In genomic region chr21:32477424-32477745, GRCh38 we compare ENCODE assay signal across 22 cellular contexts.
A peak's percentile ranks its signal among the peaks of the same experiment; 100 is the strongest.
DNase-seq lines count a peak whose midpoint lies in the region; ATAC-seq and TF ChIP-seq lines count a peak whose summit lies in the region.
"Had no signal": no experiment of that assay in that cellular context is flagged by ENCODE, and none has a peak within 500 bp of the region (broad histone marks: within the 10 kb centered on the region; RNA-seq: fewer than 3 reads in every experiment).

No MANE protein-coding gene starts in this region.

- no peaks in the 10 kb centered on the region for H3K9me3 ChIP-seq in osteoblast (ENCODE audit: low read depth, low read length)
- H3K9me3 ChIP-seq: MG63, SK-N-SH had no signal

- peaks cover 20% of the 10 kb centered on the region for H3K36me3 Mint-ChIP-seq in activated T-helper 17 cell treated with anti-CD3 and anti-CD28 coated beads, Interleukin-2, amount 50 U/mL, for 72 hours (ENCODE audit: low read depth)

- H3K4me3 ChIP-seq in NB4 (ENCODE audit: low read depth, low read length) (no peak overlapping the region), osteoblast (ENCODE audit: insufficient read depth, low read length) (no peak overlapping the region)
- H3K4me3 ChIP-seq: MG63 had no signal

- H3K4me2 ChIP-seq in osteoblast (ENCODE audit: insufficient read depth, low read length), result no peak overlapping the region
- H3K4me2 ChIP-seq: SK-N-SH had no signal

- DNase-seq in NCI-H82 (lab: John Stamatoyannopoulos, UW), result peak; percentile 12
- DNase-seq in NCI-H82 treated with DMSO at 0.1 percent for 48 hours (lab: John Stamatoyannopoulos, UW; ENCODE audit: unreplicated experiment), result no peak
- DNase-seq in NB4 (ENCODE audit: low read depth), result peak; percentile 47
- DNase-seq in foreskin keratinocyte, result no peak
- DNase-seq in osteoblast (ENCODE audit: insufficient read length, low spot score, missing footprints), result peak; percentile 77
- DNase-seq: AML-193; HCEC 1CT; Kasumi-1; MG63; NCI-H1092; NCI-H1436; NCI-H187 treated with DMSO at 0.1 percent for 48 hours; NCI-H2107; NCI-H446 treated with DMSO at 0.1 percent for 48 hours; NCI-H69; NK-92 treated with Interleukin-12 subunit alpha and Interleukin-12 subunit beta, amount 100 ng/mL, for 24 hours; SIG-M5; SK-N-SH had no signal

- no peak overlapping the region for H3K27ac ChIP-seq in foreskin keratinocyte
- no peak overlapping the region for H3K27ac ChIP-seq in osteoblast (ENCODE audit: low read depth, low read length)
- H3K27ac ChIP-seq: 22Rv1 had no signal

- H3K36me3 ChIP-seq in osteoblast (ENCODE audit: insufficient read depth, low read length), result no peaks in the 10 kb centered on the region
- H3K36me3 ChIP-seq: MG63 had no signal

- H3K4me1 ChIP-seq in foreskin keratinocyte (no peaks in the 10 kb centered on the region), osteoblast (ENCODE audit: insufficient read depth, low read length) (peaks cover 37% of the 10 kb centered on the region)

- H2AFZ ChIP-seq in osteoblast (ENCODE audit: low read length), result no peak overlapping the region

- H3K9me3 Mint-ChIP-seq in activated T-helper 17 cell treated with anti-CD3 and anti-CD28 coated beads, Interleukin-2, amount 50 U/mL, for 72 hours, result no peaks in the 10 kb centered on the region

- no peak overlapping the region for H3K27ac Mint-ChIP-seq in activated T-helper 17 cell treated with anti-CD3 and anti-CD28 coated beads, Interleukin-2, amount 50 U/mL, for 72 hours

- no peak for TF ChIP-seq CTCF in NB4 (IDR thresholded peaks at IDR 0.05; ENCODE audit: low read depth, low read length)
- no peak for TF ChIP-seq CTCF in foreskin keratinocyte (conservative IDR thresholded peaks at IDR 0.05)
- no peak for TF ChIP-seq CTCF in osteoblast (IDR thresholded peaks at IDR 0.05; ENCODE audit: extremely low read depth, low read depth, low read length)

- peak; percentile 12 for ATAC-seq in foreskin keratinocyte
- ATAC-seq in activated T-helper 17 cell treated with anti-CD3 and anti-CD28 coated beads, Interleukin-2, amount 50 U/mL, for 72 hours (replicated peaks), result no peak
- no peak for ATAC-seq in GM21360 (IDR thresholded peaks at IDR 0.05; ENCODE audit: unreplicated experiment)
- ATAC-seq in GM21390 (IDR thresholded peaks at IDR 0.05; ENCODE audit: unreplicated experiment), result no peak

- no peaks in the 10 kb centered on the region for H3K79me2 ChIP-seq in osteoblast (ENCODE audit: insufficient read depth, low read length)

- no peaks in the 10 kb centered on the region for H3K27me3 Mint-ChIP-seq in activated T-helper 17 cell treated with anti-CD3 and anti-CD28 coated beads, Interleukin-2, amount 50 U/mL, for 72 hours

- H3K27me3 ChIP-seq in foreskin keratinocyte (no peaks in the 10 kb centered on the region), osteoblast (ENCODE audit: insufficient read depth, low read length) (no peaks in the 10 kb centered on the region)
- H3K27me3 ChIP-seq: MG63 had no signal

- H4K20me1 ChIP-seq in osteoblast (ENCODE audit: insufficient read depth, low read length), result no peaks in the 10 kb centered on the region

- no peak for TF ChIP-seq POLR2A in NB4 (IDR thresholded peaks at IDR 0.05; ENCODE audit: extremely low read depth, insufficient read length)

- no peak overlapping the region for H3K4me3 Mint-ChIP-seq in activated T-helper 17 cell treated with anti-CD3 and anti-CD28 coated beads, Interleukin-2, amount 50 U/mL, for 72 hours

- peaks cover 8% of the 10 kb centered on the region for H3K4me1 Mint-ChIP-seq in activated T-helper 17 cell treated with anti-CD3 and anti-CD28 coated beads, Interleukin-2, amount 50 U/mL, for 72 hours

Comparison
In these comparisons a context has a peak if more than half of its experiments do, and no peak if none do; other contexts are left out.
1. DNase-seq: peak in NCI-H82 (single experiment), NB4 (single experiment) and osteoblast (single experiment); none in NCI-H82 treated with DMSO at 0.1 percent for 48 hours (single experiment) and foreskin keratinocyte (0 of 2).